8 cellular contexts compared by ENCODE assay signal in the genomic region with DNA sequence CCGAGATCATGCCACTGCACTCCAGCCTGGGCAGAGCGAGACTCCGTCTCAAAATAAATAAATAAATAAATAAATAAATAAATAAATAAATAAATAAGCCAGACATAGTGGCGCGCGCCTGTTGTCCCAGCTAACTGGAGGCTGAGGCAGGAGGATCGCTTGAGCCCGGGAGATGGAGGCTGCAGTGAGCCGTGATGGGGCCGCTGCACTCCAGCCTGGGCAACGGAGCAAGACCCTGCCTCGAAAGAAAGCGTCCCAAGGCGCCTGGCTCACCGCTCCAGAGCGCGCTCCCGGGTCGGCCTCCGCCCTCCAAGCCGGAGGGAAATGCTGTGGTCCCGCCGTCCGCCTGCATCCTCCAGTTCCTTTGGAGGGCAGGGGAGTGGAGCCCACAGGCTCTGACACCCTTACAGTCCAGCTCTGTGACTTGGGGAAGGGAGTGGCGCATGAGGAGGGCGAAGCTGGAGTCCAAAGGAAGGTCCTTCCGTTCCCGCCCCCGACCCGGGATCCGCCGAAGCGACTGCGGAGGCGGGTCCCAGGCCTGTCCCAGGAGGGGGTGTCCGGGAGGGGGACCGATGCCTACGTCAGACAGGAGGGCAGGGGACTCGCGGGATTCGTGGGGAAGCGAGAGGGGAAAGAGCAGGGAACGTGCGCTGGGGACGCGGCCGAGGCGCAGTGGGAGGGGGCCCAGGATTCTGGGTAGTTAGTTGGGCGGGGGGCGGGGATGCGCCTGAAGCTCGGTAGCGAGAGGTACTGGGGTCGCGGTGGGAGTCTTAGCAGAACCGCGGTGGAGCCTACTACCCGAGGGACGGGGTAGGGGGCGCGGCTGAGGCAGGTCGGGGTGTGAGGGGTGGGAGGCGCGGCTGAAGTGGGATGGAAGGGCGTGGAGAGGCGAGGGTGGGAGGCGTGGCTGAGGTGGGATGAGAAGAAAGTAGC. TPM values are rescaled to one million over a fixed set of nuclear protein-coding genes. Genes with fewer than 3 reads are reported as not detected.
DNase-seq lines count a peak whose midpoint lies in the region; ATAC-seq, FAIRE-seq and TF ChIP-seq lines count a peak whose summit lies in the region.

No MANE protein-coding gene starts in this region.

- H3K4me2 ChIP-seq in HepG2 (ENCODE audit: low read depth, low read length), result peak overlapping the region; percentile 12; the same call in 1 of the 2 replicates

- peak; percentile 35 for DNase-seq in EH (ENCODE audit: low read depth)
- peak; percentile 56 for DNase-seq in NCI-H1436 (lab: John Stamatoyannopoulos, UW)
- DNase-seq in caudate nucleus (lab: John Stamatoyannopoulos, UW), result peak in 7 of 61 donors; percentile 14 to 65 (median 47)
- DNase-seq in HepG2 (ENCODE audit: low spot score), result no peak
- DNase-seq in thoracic aorta (ENCODE audit: low spot score), result no peak
- no peak for DNase-seq in activated gamma-delta T cell treated with Interleukin-2 at 50 U/mL for 16 hours
- DNase-seq in T-helper 1 cell, result no peak

- 76% methylated on average over 60 of the region's 67 CpGs for WGBS in HepG2 (ENCODE audit: low lambda C conversion rate)

- H3K36me3 ChIP-seq in HepG2 (replicated peaks in 1 of 2; ENCODE audit: control insufficient read depth in 1 of 2, insufficient read depth in 2 of 2, low read length in 2 of 2), result no peaks in the 10 kb centered on the region
- no peaks in the 10 kb centered on the region for H3K36me3 ChIP-seq in thoracic aorta

- H3K9me3 ChIP-seq in HepG2 (ENCODE audit: low read length), result no peaks in the 10 kb centered on the region
- no peaks in the 10 kb centered on the region for H3K9me3 ChIP-seq in thoracic aorta

- no peak for TF ChIP-seq RAD21 in HepG2 (CRISPR knock-in tag; IDR thresholded peaks at IDR 0.05)

- H3K79me2 ChIP-seq in HepG2 (ENCODE audit: insufficient read depth, low read length), result no peaks in the 10 kb centered on the region

- peak overlapping the region; percentile 36 for H3K27ac ChIP-seq in caudate nucleus (ENCODE audit: low read depth, low read length)
- no peak overlapping the region for H3K27ac ChIP-seq in HepG2 (ENCODE audit: extremely low read length, insufficient read depth, low read length)
- H3K27ac ChIP-seq in thoracic aorta, result peak overlapping the region; percentile 78 to 85

- TF ChIP-seq EP300 in HepG2 (IDR thresholded peaks at IDR 0.05; ENCODE audit: low read depth in 2 of 2, low read length in 2 of 2), result no peak
- no peak for TF ChIP-seq EP300 in HepG2 (CRISPR knock-in tag; IDR thresholded peaks at IDR 0.05; ENCODE audit: borderline replicate concordance)

- POLR2A ChIA-PET in HepG2 (lab: Yijun Ruan, JAX), result interaction anchor here (1.3 kb wide), 1 partner anchor 32 kb away, joined by 12 read pairs; no protein-coding TSS in a partner anchor

- no peak for TF ChIP-seq POLR2A in HepG2 (IDR thresholded peaks at IDR 0.05; ENCODE audit: insufficient read depth in 1 of 2, low read depth in 2 of 2, low read length in 2 of 2)

- BruUV-seq in HepG2 (replicated peaks; lab: Mats Ljungman, UMichigan), result no TSS peak

- intact Hi-C loops in HepG2 (cut with micrococcal nuclease; ENCODE audit: unreplicated experiment), result no loop called here

- ATAC-seq in HepG2, result no peak; the same call in 2 of the 3 replicates
- peak; percentile 31 for ATAC-seq in thoracic aorta (ENCODE audit: insufficient number of reproducible peaks, low FRiP score, low read depth)
- no peak for ATAC-seq in GM19351 (IDR thresholded peaks at IDR 0.05; ENCODE audit: unreplicated experiment)

- no peak overlapping the region for H3K9ac ChIP-seq in HepG2 (ENCODE audit: insufficient read depth, low read depth, low read length)

- H3K27me3 ChIP-seq in HepG2 (ENCODE audit: control insufficient read depth in 1 of 2, insufficient read depth in 2 of 2, low read length in 2 of 2), result no peaks in the 10 kb centered on the region
- H3K27me3 ChIP-seq in thoracic aorta (replicated peaks; ENCODE audit: insufficient read depth), result no peaks in the 10 kb centered on the region

- CTCF ChIA-PET in HepG2 (lab: Yijun Ruan, JAX; ENCODE audit: low intra/inter-chr PET ratio, low total read pairs), result no interaction called here

- H3K4me1 ChIP-seq in HepG2 (ENCODE audit: insufficient read depth, low read length) (peaks cover 31% of the 10 kb centered on the region), thoracic aorta (ENCODE audit: control insufficient read depth in 1 of 2, low read depth in 2 of 2) (peaks cover 3 to 10% of the 10 kb centered on the region in 2 donors)

- no peak for FAIRE-seq in HepG2 (lab: Jason Lieb, UNC)

- H3K4me3 ChIP-seq in HepG2 (replicated peaks in 1 of 3; ENCODE audit: insufficient read depth in 1 of 3, low read depth in 2 of 3, low read length in 3 of 3), result no peak overlapping the region
- H3K4me3 ChIP-seq in thoracic aorta, result peak overlapping the region; percentile 74

- in situ Hi-C loops in HepG2 (cut with HindIII; ENCODE audit: extremely low pct_ligation_motif_present, low pct_unique_long_range_greater_than_20kb), result no loop called here

- no peaks in the 10 kb centered on the region for H4K20me1 ChIP-seq in HepG2 (ENCODE audit: insufficient read depth, low read length)

- no peak overlapping the region for H2AFZ ChIP-seq in HepG2 (ENCODE audit: low read length)

- TF ChIP-seq CTCF in HepG2 (CRISPR knock-in tag; IDR thresholded peaks at IDR 0.05), result no peak
- TF ChIP-seq CTCF in thoracic aorta (IDR thresholded peaks at IDR 0.05), result no peak

RNA-seq across cellular contexts. Expression of gene TRPV2, which starts 8.4 kb away (rescaled TPM):
- 7.3 and 13.6 TPM in 2 replicates for total RNA-seq in HepG2 (2016; rRNA removed; fragmentation: Illumina TruSeq; extraction: Trizol)
- 3.5 and 3.8 TPM in 2 replicates for total RNA-seq in HepG2 (2016; cell fraction: cytosol; rRNA removed; fragmentation: Illumina TruSeq; extraction: Trizol; ENCODE audit: low read depth)
- total RNA-seq in HepG2 (2016; cell fraction: insoluble cytoplasmic fraction; rRNA removed; fragmentation: Illumina TruSeq; extraction: Trizol), result 6.3 and 14.4 TPM in 2 replicates
- total RNA-seq in HepG2 (2016; cell fraction: membrane; rRNA removed; fragmentation: Illumina TruSeq; extraction: Trizol), result 3.2 and 4.6 TPM in 2 replicates
- total RNA-seq in HepG2 (2016; cell fraction: nucleus; rRNA removed; fragmentation: Illumina TruSeq; extraction: Trizol), result 9.6 and 14.3 TPM in 2 replicates
- 21.3 and 37.6 TPM in 2 replicates for polyA plus RNA-seq in HepG2 (2011; rRNA removed)
- 20.1 and 21.2 TPM in 2 replicates for polyA plus RNA-seq in HepG2 (2011; cell fraction: cytosol; rRNA removed)
- polyA plus RNA-seq in HepG2 (2011; cell fraction: nucleus; rRNA removed), result 40.8 and 61.1 TPM in 2 replicates
- 26.6 and 37.4 TPM in 2 replicates for polyA plus RNA-seq in HepG2 (2012)
- 2.0 and 2.3 TPM in 2 replicates for polyA plus RNA-seq in HepG2 (2016; cell fraction: cytosol; fragmentation: Illumina TruSeq; extraction: Trizol; ENCODE audit: low read depth)
- polyA plus RNA-seq in HepG2 (2016; cell fraction: insoluble cytoplasmic fraction; fragmentation: Illumina TruSeq; extraction: Trizol; ENCODE audit: low read depth), result 3.6 and 5.9 TPM in 2 replicates
- polyA plus RNA-seq in HepG2 (2016; cell fraction: membrane; fragmentation: Illumina TruSeq; extraction: Trizol; ENCODE audit: low read depth), result 2.2 and 2.8 TPM in 2 replicates
- 14.9 and 19.2 TPM in 2 replicates for polyA plus RNA-seq in HepG2 (2016; cell fraction: nucleus; fragmentation: Illumina TruSeq; extraction: Trizol; ENCODE audit: insufficient read depth, low read depth)
- polyA minus RNA-seq in HepG2 (2011; rRNA and poly(A)+ RNA removed; ENCODE audit: low replicate concordance), result 1.4 and 45.5 TPM in 2 replicates
- polyA minus RNA-seq in HepG2 (2011; cell fraction: cytosol; rRNA and poly(A)+ RNA removed), result 24.7 and 31.6 TPM in 2 replicates
- 11.8 and 18.9 TPM in 2 replicates for polyA minus RNA-seq in HepG2 (2011; cell fraction: nucleus; rRNA and poly(A)+ RNA removed)
- total RNA-seq in thoracic aorta, result 10 to 100 TPM; 18.5 to 28.6 TPM

RNA-seq across cellular contexts. Expression of gene UBB, which starts 26.1 kb away (rescaled TPM):
- total RNA-seq in HepG2 (2016; rRNA removed; fragmentation: Illumina TruSeq; extraction: Trizol), result 2,066 and 2,598 TPM in 2 replicates
- total RNA-seq in HepG2 (2016; cell fraction: cytosol; rRNA removed; fragmentation: Illumina TruSeq; extraction: Trizol; ENCODE audit: low read depth), result 1,884 and 2,042 TPM in 2 replicates
- total RNA-seq in HepG2 (2016; cell fraction: insoluble cytoplasmic fraction; rRNA removed; fragmentation: Illumina TruSeq; extraction: Trizol), result 2,199 and 2,677 TPM in 2 replicates
- total RNA-seq in HepG2 (2016; cell fraction: membrane; rRNA removed; fragmentation: Illumina TruSeq; extraction: Trizol), result 1,573 and 1,587 TPM in 2 replicates
- total RNA-seq in HepG2 (2016; cell fraction: nucleus; rRNA removed; fragmentation: Illumina TruSeq; extraction: Trizol), result 582 and 612 TPM in 2 replicates
- polyA plus RNA-seq in HepG2 (2011; rRNA removed), result 1,130 and 1,263 TPM in 2 replicates
- polyA plus RNA-seq in HepG2 (2011; cell fraction: cytosol; rRNA removed), result 1,588 and 1,623 TPM in 2 replicates
- polyA plus RNA-seq in HepG2 (2011; cell fraction: nucleus; rRNA removed), result 397 and 543 TPM in 2 replicates
- polyA plus RNA-seq in HepG2 (2012), result 1,977 and 2,062 TPM in 2 replicates
- polyA plus RNA-seq in HepG2 (2016; cell fraction: cytosol; fragmentation: Illumina TruSeq; extraction: Trizol; ENCODE audit: low read depth), result 1,937 and 2,024 TPM in 2 replicates
- polyA plus RNA-seq in HepG2 (2016; cell fraction: insoluble cytoplasmic fraction; fragmentation: Illumina TruSeq; extraction: Trizol; ENCODE audit: low read depth), result 1,705 and 1,710 TPM in 2 replicates
- 1,088 and 1,107 TPM in 2 replicates for polyA plus RNA-seq in HepG2 (2016; cell fraction: membrane; fragmentation: Illumina TruSeq; extraction: Trizol; ENCODE audit: low read depth)
- 679 and 692 TPM in 2 replicates for polyA plus RNA-seq in HepG2 (2016; cell fraction: nucleus; fragmentation: Illumina TruSeq; extraction: Trizol; ENCODE audit: insufficient read depth, low read depth)
- polyA minus RNA-seq in HepG2 (2011; rRNA and poly(A)+ RNA removed; ENCODE audit: low replicate concordance), result 1,440 and 2,606 TPM in 2 replicates
- 681 and 793 TPM in 2 replicates for polyA minus RNA-seq in HepG2 (2011; cell fraction: cytosol; rRNA and poly(A)+ RNA removed)
- 194 and 303 TPM in 2 replicates for polyA minus RNA-seq in HepG2 (2011; cell fraction: nucleus; rRNA and poly(A)+ RNA removed)
- 100 to 1,000 TPM; 520 to 686 TPM for total RNA-seq in thoracic aorta

RNA-seq across cellular contexts. Expression of gene CENPV, which starts 53.7 kb away (rescaled TPM):
- total RNA-seq in HepG2 (2016; rRNA removed; fragmentation: Illumina TruSeq; extraction: Trizol), result 216 and 292 TPM in 2 replicates
- total RNA-seq in HepG2 (2016; cell fraction: cytosol; rRNA removed; fragmentation: Illumina TruSeq; extraction: Trizol; ENCODE audit: low read depth), result 661 and 704 TPM in 2 replicates
- 238 and 290 TPM in 2 replicates for total RNA-seq in HepG2 (2016; cell fraction: insoluble cytoplasmic fraction; rRNA removed; fragmentation: Illumina TruSeq; extraction: Trizol)
- total RNA-seq in HepG2 (2016; cell fraction: membrane; rRNA removed; fragmentation: Illumina TruSeq; extraction: Trizol), result 633 and 641 TPM in 2 replicates
- total RNA-seq in HepG2 (2016; cell fraction: nucleus; rRNA removed; fragmentation: Illumina TruSeq; extraction: Trizol), result 133 and 151 TPM in 2 replicates
- 159 and 193 TPM in 2 replicates for polyA plus RNA-seq in HepG2 (2011; rRNA removed)
- polyA plus RNA-seq in HepG2 (2011; cell fraction: cytosol; rRNA removed), result 149 and 152 TPM in 2 replicates
- 166 and 206 TPM in 2 replicates for polyA plus RNA-seq in HepG2 (2011; cell fraction: nucleus; rRNA removed)
- polyA plus RNA-seq in HepG2 (2012), result 145 and 146 TPM in 2 replicates
- polyA plus RNA-seq in HepG2 (2016; cell fraction: cytosol; fragmentation: Illumina TruSeq; extraction: Trizol; ENCODE audit: low read depth), result 677 and 732 TPM in 2 replicates
- 223 and 226 TPM in 2 replicates for polyA plus RNA-seq in HepG2 (2016; cell fraction: insoluble cytoplasmic fraction; fragmentation: Illumina TruSeq; extraction: Trizol; ENCODE audit: low read depth)
- polyA plus RNA-seq in HepG2 (2016; cell fraction: membrane; fragmentation: Illumina TruSeq; extraction: Trizol; ENCODE audit: low read depth), result 572 and 580 TPM in 2 replicates
- polyA plus RNA-seq in HepG2 (2016; cell fraction: nucleus; fragmentation: Illumina TruSeq; extraction: Trizol; ENCODE audit: insufficient read depth, low read depth), result 273 and 282 TPM in 2 replicates
- 85.8 and 95.1 TPM in 2 replicates for polyA minus RNA-seq in HepG2 (2011; rRNA and poly(A)+ RNA removed; ENCODE audit: low replicate concordance)
- 30.3 and 32.7 TPM in 2 replicates for polyA minus RNA-seq in HepG2 (2011; cell fraction: cytosol; rRNA and poly(A)+ RNA removed)
- polyA minus RNA-seq in HepG2 (2011; cell fraction: nucleus; rRNA and poly(A)+ RNA removed), result 68.9 and 72.5 TPM in 2 replicates
- total RNA-seq in thoracic aorta, result 10 to 100 TPM; 12.0 to 32.5 TPM

Comparison
In these comparisons a context has a peak if more than half of its experiments do, and no peak if none do; other contexts are left out.
1. DNase-seq: peak in EH (single experiment) and NCI-H1436 (single experiment); none in HepG2 (single experiment), thoracic aorta (single experiment), activated gamma-delta T cell treated with Interleukin-2 at 50 U/mL for 16 hours (single experiment) and T-helper 1 cell (0 of 5).